In genomic region chr1:1004780-1005697, GRCh38 we compare ENCODE assay signal across 1 cellular context.
TF ChIP-seq lines count a peak whose summit lies in the region.

No MANE protein-coding gene starts in this region.

TF ChIP-seq in K562, 482 proteins besides CTCF, POLR2A, EP300 and RAD21 (continued from another document):
- TF ChIP-seq ETS1 (conservative IDR thresholded peaks at IDR 0.05; ENCODE audit: control insufficient read depth, low read depth, low read length) (no peak; the same call in 1 of the 2 replicates), SREBF2 (CRISPR knock-in tag; IDR thresholded peaks at IDR 0.05) (no peak), TCF15 (CRISPR knock-in tag; IDR thresholded peaks at IDR 0.05) (no peak)
